Comparison of ENCODE assay signal across 8 cellular contexts in the genomic region with DNA sequence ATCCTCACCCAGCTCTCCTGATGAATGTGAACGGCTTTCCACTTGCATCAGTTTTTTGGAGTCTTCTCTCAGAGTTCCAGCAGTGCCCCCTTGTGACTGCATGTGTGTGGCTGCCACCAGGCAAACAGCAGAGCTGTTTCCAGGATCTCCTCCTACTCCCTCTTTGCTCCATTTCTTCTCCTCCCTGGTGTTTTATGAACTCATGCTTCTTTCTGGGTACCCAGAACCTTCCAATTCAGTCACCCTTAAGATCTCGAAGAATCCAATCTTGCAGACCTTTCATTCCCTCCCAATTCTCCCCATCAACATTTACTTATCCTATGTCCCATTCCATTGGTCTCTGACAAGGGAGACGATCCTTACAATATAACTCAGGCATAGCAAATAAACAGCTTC. TPM values are rescaled to one million over a fixed set of nuclear protein-coding genes. Genes with fewer than 3 reads are reported as not detected.
DNase-seq lines count a peak whose midpoint lies in the region; ATAC-seq and TF ChIP-seq lines count a peak whose summit lies in the region.

No MANE protein-coding gene starts in this region.

- DNase-seq in activated T-cell treated with anti-CD3 and anti-CD28 coated beads for 1 hour (ENCODE audit: low read depth), result peak; percentile 7
- DNase-seq in activated T-cell treated with anti-CD3 and anti-CD28 coated beads for 4 hours, result no peak
- DNase-seq in NCI-H1105 (lab: John Stamatoyannopoulos, UW), result peak; percentile 28
- peak; percentile 56 for DNase-seq in epithelial cell of esophagus (ENCODE audit: low read depth)
- DNase-seq in mucosa of descending colon, result peak in 2 of 3 donors; percentile 65 to 83
- peak; percentile 55 to 62 for DNase-seq in uterus
- no peak for DNase-seq in mesenteric fat pad (ENCODE audit: low spot score)

- H3K27ac ChIP-seq in uterus, result no peak overlapping the region

- no peak for TF ChIP-seq POLR2A in uterus (IDR thresholded peaks at IDR 0.05)

- peak; percentile 82 for ATAC-seq in mucosa of descending colon

- H3K4me1 ChIP-seq in mucosa of descending colon (ENCODE audit: low read depth) (no peaks in the 10 kb centered on the region), uterus (no peaks in the 10 kb centered on the region)

- no peaks in the 10 kb centered on the region for H3K27me3 ChIP-seq in uterus

- intact Hi-C loops in mucosa of descending colon (cut with DNase I, micrococcal nuclease), result loop anchor here (5.0 to 10.0 kb wide), 3 partner anchors 139 to 271 kb away; no protein-coding TSS in a partner anchor
- intact Hi-C loops in uterus (cut with DNase I; ENCODE audit: low total_unique reads), result no loop called here

- TF ChIP-seq CTCF in WI38 (IDR thresholded peaks at IDR 0.05; ENCODE audit: low read depth, low read length), result peak; percentile 68
- peak; percentile 77 for TF ChIP-seq CTCF in epithelial cell of esophagus (IDR thresholded peaks at IDR 0.05; ENCODE audit: insufficient read depth, low read depth, low read length, missing control alignments)
- TF ChIP-seq CTCF in mucosa of descending colon (IDR thresholded peaks at IDR 0.05), result no peak
- TF ChIP-seq CTCF in uterus (IDR thresholded peaks at IDR 0.05), result peak; percentile 39 to 58 (median 43)

- no peak overlapping the region for H3K4me3 ChIP-seq in WI38 (ENCODE audit: low read depth, low read length)
- no peak overlapping the region for H3K4me3 ChIP-seq in epithelial cell of esophagus (ENCODE audit: low read length)
- no peak overlapping the region for H3K4me3 ChIP-seq in mucosa of descending colon
- H3K4me3 ChIP-seq in uterus, result no peak overlapping the region

- H3K9me3 ChIP-seq in mucosa of descending colon, result no peaks in the 10 kb centered on the region
- no peaks in the 10 kb centered on the region for H3K9me3 ChIP-seq in uterus

- H3K36me3 ChIP-seq in mucosa of descending colon (ENCODE audit: low read depth), result no peaks in the 10 kb centered on the region
- no peaks in the 10 kb centered on the region for H3K36me3 ChIP-seq in uterus

RNA-seq across cellular contexts. Expression of a gene that starts 6.8 kb away (rescaled TPM):
- total RNA-seq in mucosa of descending colon (1 to 10 TPM; 4.0 to 5.3 (median 4.8) TPM), uterus (1 to 10 TPM; 1.5 to 9.2 (median 5.7) TPM), mesenteric fat pad (2.9 TPM)

RNA-seq across cellular contexts. Expression of a gene that starts 42.8 kb away (rescaled TPM):
- 10 to 100 TPM; 38.1 to 49.5 (median 40.8) TPM for total RNA-seq in mucosa of descending colon
- 10 to 100 TPM; 27.2 to 40.2 (median 28.2) TPM for total RNA-seq in uterus
- 41.7 TPM for total RNA-seq in mesenteric fat pad

Comparison
In these comparisons a context has a peak if more than half of its experiments do, and no peak if none do; other contexts are left out.
1. DNase-seq: peak in activated T-cell treated with anti-CD3 and anti-CD28 coated beads for 1 hour (single experiment), NCI-H1105 (single experiment), epithelial cell of esophagus (single experiment), mucosa of descending colon (2 of 3) and uterus (2 of 2); none in activated T-cell treated with anti-CD3 and anti-CD28 coated beads for 4 hours (single experiment) and mesenteric fat pad (single experiment).